1 cellular context compared by ENCODE assay signal in the genomic region with DNA sequence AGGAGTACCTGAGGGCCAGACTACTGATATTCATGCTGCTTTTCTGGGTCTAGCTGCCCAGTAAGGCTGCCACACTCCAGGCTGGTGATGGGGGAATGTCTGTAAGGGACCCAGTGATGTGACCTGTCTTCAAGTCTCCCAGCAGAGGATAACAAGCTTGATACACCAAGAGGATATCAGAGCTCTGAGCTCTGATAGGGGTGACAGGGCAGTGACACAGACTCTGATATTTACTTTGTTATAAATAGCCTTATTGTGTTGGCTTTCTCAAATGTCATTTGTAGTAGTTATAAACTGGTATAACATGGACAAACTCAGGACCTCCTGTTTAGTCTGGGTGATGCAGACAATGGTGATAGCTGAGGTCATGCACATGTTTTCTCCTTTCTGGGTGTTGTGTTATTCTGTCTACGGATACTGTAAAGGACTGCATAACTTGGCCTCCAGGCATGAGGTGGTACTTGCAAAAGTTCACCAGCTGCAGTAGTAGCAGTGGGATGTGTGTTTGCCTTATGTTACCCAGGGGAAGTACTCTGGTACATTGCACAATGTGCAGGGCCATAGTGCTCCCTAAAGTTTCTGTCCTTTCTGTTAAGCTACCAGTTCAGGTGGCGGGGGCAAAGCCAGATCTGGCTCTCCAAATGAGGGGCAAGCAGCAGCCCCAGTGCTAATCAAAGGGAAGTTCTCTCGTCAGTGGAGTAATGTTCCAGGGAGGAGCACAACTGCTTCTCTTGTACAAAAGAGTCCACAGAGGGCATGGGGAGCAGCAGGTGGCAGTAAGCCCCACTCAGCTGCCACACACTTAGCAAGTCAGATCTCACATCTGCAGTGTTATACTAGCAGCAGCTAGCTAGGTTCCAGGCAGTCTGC.
TF ChIP-seq lines count a peak whose summit lies in the region.

No MANE protein-coding gene starts in this region.

TF ChIP-seq in GM23338, 12 proteins besides CTCF, POLR2A, EP300 and RAD21 (continued from another document):
- TF ChIP-seq, protein P1, sequence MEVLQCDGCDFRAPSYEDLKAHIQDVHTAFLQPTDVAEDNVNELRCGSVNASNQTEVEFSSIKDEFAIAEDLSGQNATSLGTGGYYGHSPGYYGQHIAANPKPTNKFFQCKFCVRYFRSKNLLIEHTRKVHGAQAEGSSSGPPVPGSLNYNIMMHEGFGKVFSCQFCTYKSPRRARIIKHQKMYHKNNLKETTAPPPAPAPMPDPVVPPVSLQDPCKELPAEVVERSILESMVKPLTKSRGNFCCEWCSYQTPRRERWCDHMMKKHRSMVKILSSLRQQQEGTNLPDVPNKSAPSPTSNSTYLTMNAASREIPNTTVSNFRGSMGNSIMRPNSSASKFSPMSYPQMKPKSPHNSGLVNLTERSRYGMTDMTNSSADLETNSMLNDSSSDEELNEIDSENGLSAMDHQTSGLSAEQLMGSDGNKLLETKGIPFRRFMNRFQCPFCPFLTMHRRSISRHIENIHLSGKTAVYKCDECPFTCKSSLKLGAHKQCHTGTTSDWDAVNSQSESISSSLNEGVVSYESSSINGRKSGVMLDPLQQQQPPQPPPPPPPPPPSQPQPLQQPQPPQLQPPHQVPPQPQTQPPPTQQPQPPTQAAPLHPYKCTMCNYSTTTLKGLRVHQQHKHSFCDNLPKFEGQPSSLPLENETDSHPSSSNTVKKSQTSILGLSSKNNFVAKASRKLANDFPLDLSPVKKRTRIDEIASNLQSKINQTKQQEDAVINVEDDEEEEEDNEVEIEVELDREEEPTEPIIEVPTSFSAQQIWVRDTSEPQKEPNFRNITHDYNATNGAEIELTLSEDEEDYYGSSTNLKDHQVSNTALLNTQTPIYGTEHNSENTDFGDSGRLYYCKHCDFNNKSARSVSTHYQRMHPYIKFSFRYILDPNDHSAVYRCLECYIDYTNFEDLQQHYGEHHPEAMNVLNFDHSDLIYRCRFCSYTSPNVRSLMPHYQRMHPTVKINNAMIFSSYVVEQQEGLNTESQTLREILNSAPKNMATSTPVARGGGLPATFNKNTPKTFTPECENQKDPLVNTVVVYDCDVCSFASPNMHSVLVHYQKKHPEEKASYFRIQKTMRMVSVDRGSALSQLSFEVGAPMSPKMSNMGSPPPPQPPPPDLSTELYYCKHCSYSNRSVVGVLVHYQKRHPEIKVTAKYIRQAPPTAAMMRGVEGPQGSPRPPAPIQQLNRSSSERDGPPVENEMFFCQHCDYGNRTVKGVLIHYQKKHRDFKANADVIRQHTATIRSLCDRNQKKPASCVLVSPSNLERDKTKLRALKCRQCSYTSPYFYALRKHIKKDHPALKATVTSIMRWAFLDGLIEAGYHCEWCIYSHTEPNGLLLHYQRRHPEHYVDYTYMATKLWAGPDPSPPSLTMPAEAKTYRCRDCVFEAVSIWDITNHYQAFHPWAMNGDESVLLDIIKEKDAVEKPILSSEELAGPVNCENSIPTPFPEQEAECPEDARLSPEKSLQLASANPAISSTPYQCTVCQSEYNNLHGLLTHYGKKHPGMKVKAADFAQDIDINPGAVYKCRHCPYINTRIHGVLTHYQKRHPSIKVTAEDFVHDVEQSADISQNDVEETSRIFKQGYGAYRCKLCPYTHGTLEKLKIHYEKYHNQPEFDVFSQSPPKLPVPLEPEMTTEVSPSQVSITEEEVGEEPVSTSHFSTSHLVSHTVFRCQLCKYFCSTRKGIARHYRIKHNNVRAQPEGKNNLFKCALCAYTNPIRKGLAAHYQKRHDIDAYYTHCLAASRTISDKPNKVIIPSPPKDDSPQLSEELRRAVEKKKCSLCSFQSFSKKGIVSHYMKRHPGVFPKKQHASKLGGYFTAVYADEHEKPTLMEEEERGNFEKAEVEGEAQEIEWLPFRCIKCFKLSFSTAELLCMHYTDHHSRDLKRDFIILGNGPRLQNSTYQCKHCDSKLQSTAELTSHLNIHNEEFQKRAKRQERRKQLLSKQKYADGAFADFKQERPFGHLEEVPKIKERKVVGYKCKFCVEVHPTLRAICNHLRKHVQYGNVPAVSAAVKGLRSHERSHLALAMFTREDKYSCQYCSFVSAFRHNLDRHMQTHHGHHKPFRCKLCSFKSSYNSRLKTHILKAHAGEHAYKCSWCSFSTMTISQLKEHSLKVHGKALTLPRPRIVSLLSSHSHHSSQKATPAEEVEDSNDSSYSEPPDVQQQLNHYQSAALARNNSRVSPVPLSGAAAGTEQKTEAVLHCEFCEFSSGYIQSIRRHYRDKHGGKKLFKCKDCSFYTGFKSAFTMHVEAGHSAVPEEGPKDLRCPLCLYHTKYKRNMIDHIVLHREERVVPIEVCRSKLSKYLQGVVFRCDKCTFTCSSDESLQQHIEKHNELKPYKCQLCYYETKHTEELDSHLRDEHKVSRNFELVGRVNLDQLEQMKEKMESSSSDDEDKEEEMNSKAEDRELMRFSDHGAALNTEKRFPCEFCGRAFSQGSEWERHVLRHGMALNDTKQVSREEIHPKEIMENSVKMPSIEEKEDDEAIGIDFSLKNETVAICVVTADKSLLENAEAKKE (CRISPR knock-in tag; IDR thresholded peaks at IDR 0.05) = no peak
